8 cellular contexts compared by ENCODE assay signal in genomic region chr3:133488785-133489367, GRCh38.
A peak's percentile ranks its signal among the peaks of the same experiment; 100 is the strongest.
DNase-seq lines count a peak whose midpoint lies in the region.

No MANE protein-coding gene starts in this region.

- DNase-seq in NCI-H82 (lab: John Stamatoyannopoulos, UW) (peak; percentile 17), NCI-H82 treated with DMSO at 0.1 percent for 48 hours (lab: John Stamatoyannopoulos, UW; ENCODE audit: unreplicated experiment) (no peak), NCI-H2171 treated with DMSO at 0.1 percent for 48 hours (lab: John Stamatoyannopoulos, UW) (peak; percentile 91), ecto neural progenitor cell (ENCODE audit: low spot score) (peak; percentile 50), renal cortical epithelial cell (ENCODE audit: low read depth) (peak; percentile 65), HK-2 (ENCODE audit: unreplicated experiment) (no peak), DMS79 treated with DMSO at 0.1 percent for 48 hours (lab: John Stamatoyannopoulos, UW) (no peak)
- no peak for DNase-seq in stimulated activated CD4-positive, alpha-beta T cell treated with anti-CD3 and anti-CD28 coated beads, Interleukin-12 subunit alpha, Interleukin-12 subunit beta, amount 100 ng/mL, for 4 hours

Comparison
In these comparisons a context has a peak if more than half of its experiments do, and no peak if none do; other contexts are left out.
1. DNase-seq: peak in NCI-H82 (single experiment), NCI-H2171 treated with DMSO at 0.1 percent for 48 hours (single experiment), ecto neural progenitor cell (single experiment) and renal cortical epithelial cell (single experiment); none in NCI-H82 treated with DMSO at 0.1 percent for 48 hours (single experiment), HK-2 (single experiment), DMS79 treated with DMSO at 0.1 percent for 48 hours (single experiment) and stimulated activated CD4-positive, alpha-beta T cell treated with anti-CD3 and anti-CD28 coated beads, Interleukin-12 subunit alpha, Interleukin-12 subunit beta, amount 100 ng/mL, for 4 hours (single experiment).